Comparison of ENCODE assay signal across 1 cellular context in the genomic region with DNA sequence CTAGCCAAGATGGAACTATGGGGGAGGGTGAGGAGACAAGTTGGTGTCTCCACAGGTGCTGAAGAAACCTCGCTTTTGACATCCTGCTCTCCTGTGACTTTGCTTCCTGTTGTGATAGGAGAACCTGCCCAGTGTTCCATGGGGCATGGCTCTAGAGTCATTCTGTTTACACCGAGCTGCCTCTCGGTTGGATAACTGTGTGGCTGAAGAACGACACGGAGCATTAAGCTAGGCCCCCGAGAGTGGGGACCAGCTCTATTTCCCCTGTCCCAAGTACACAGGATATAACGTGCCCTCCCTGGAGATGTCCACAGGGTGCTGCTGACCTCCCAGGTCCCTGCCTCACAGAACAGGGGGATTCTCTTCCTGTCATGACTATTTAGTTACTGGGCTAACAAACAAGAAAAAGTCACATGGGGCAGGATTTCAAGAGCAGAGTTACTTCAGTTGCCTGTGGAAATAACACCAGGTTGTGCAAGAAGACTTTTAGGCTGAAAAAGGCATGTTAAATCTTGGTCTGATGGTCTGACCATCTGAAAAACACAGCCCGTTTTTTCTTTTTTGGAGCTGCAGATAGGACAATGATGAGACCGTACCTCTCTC.
TF ChIP-seq lines count a peak whose summit lies in the region.

No MANE protein-coding gene starts in this region.

TF ChIP-seq in IMR-90, 13 proteins besides CTCF, POLR2A, EP300 and RAD21:
- TF ChIP-seq RCOR1 (IDR thresholded peaks at IDR 0.05; ENCODE audit: insufficient replicate concordance, low read length) (no peak), MAFK (IDR thresholded peaks at IDR 0.05; ENCODE audit: low read depth, low read length) (no peak), MXI1 (IDR thresholded peaks at IDR 0.05; ENCODE audit: borderline replicate concordance, low read depth, low read length) (no peak), SMC3 (IDR thresholded peaks at IDR 0.05; ENCODE audit: low read depth, low read length) (no peak), BHLHE40 (IDR thresholded peaks at IDR 0.05; ENCODE audit: low read depth, low read length) (no peak), NFE2L2 (IDR thresholded peaks at IDR 0.05; ENCODE audit: low read depth, low read length) (no peak), CEBPB (IDR thresholded peaks at IDR 0.05; ENCODE audit: low read depth, low read length) (no peak), CHD1 (IDR thresholded peaks at IDR 0.05; ENCODE audit: low read depth, low read length) (no peak), FOS (IDR thresholded peaks at IDR 0.05; ENCODE audit: low read depth, low read length) (no peak), MAZ (IDR thresholded peaks at IDR 0.05; ENCODE audit: borderline replicate concordance, low read depth, low read length) (no peak), RFX5 (IDR thresholded peaks at IDR 0.05; ENCODE audit: low read depth, low read length) (no peak)
- TF ChIP-seq, protein P1, sequence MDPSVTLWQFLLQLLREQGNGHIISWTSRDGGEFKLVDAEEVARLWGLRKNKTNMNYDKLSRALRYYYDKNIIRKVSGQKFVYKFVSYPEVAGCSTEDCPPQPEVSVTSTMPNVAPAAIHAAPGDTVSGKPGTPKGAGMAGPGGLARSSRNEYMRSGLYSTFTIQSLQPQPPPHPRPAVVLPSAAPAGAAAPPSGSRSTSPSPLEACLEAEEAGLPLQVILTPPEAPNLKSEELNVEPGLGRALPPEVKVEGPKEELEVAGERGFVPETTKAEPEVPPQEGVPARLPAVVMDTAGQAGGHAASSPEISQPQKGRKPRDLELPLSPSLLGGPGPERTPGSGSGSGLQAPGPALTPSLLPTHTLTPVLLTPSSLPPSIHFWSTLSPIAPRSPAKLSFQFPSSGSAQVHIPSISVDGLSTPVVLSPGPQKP (IDR thresholded peaks at IDR 0.05; ENCODE audit: borderline replicate concordance, low read depth, low read length): no peak
- TF ChIP-seq, protein P2, sequence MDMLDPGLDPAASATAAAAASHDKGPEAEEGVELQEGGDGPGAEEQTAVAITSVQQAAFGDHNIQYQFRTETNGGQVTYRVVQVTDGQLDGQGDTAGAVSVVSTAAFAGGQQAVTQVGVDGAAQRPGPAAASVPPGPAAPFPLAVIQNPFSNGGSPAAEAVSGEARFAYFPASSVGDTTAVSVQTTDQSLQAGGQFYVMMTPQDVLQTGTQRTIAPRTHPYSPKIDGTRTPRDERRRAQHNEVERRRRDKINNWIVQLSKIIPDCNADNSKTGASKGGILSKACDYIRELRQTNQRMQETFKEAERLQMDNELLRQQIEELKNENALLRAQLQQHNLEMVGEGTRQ (IDR thresholded peaks at IDR 0.05; ENCODE audit: low read depth, low read length): no peak
